Comparison of ENCODE assay signal across 24 cellular contexts in genomic region chr11:106326087-106326486, GRCh38.
"Had no signal": no experiment of that assay in that cellular context is flagged by ENCODE, and none has a peak within 500 bp of the region (broad histone marks: within the 10 kb centered on the region; RNA-seq: fewer than 3 reads in every experiment).

No MANE protein-coding gene starts in this region.

- H3K27me3 ChIP-seq: colonic mucosa, dorsolateral prefrontal cortex, esophagus muscularis mucosa, esophagus squamous epithelium, foreskin keratinocyte, gastrocnemius medialis, gastroesophageal sphincter, heart left ventricle, heart right ventricle had no signal

- H3K4me3 ChIP-seq: colonic mucosa, coronary artery, dorsolateral prefrontal cortex, esophagus muscularis mucosa, esophagus squamous epithelium, gastrocnemius medialis, gastroesophageal sphincter, heart left ventricle, heart right ventricle had no signal

- H3K27ac Mint-ChIP-seq: dendritic cell treated with granulocyte-macrophage colony-stimulating factor and Interleukin-4, amounts not matched to agents 40 ng/mL and 50 ng/mL, for 4 days; effector memory CD8-positive, alpha-beta T cell; endodermal cell had no signal

- H3K27me3 Mint-ChIP-seq: dendritic cell treated with granulocyte-macrophage colony-stimulating factor and Interleukin-4, amounts not matched to agents 40 ng/mL and 50 ng/mL, for 4 days; effector memory CD8-positive, alpha-beta T cell had no signal

- H3K4me1 ChIP-seq: colonic mucosa, esophagus muscularis mucosa, esophagus squamous epithelium, foreskin keratinocyte, gastrocnemius medialis, gastroesophageal sphincter, heart left ventricle, heart right ventricle had no signal

- H3K4me3 Mint-ChIP-seq: dendritic cell treated with granulocyte-macrophage colony-stimulating factor and Interleukin-4, amounts not matched to agents 40 ng/mL and 50 ng/mL, for 4 days; effector memory CD8-positive, alpha-beta T cell; endodermal cell had no signal

- H3K36me3 ChIP-seq: colonic mucosa, esophagus muscularis mucosa, esophagus squamous epithelium, gastrocnemius medialis, gastroesophageal sphincter, heart left ventricle, heart right ventricle had no signal

- ATAC-seq: effector memory CD8-positive, alpha-beta T cell; esophagus mucosa; foreskin keratinocyte; gastrocnemius medialis; gastroesophageal sphincter; heart left ventricle; heart right ventricle had no signal

- DNase-seq: colonic mucosa; cortex of kidney; dermis blood vessel endothelial cell; effector CD4-positive, alpha-beta T cell; effector CD8-positive, alpha-beta T cell; effector memory CD4-positive, alpha-beta T cell; effector memory CD8-positive, alpha-beta T cell; endodermal cell; erythroblast; esophagus squamous epithelium; foreskin fibroblast; foreskin keratinocyte; foreskin melanocyte; gastrocnemius medialis; glutamatergic neuron; heart left ventricle; heart right ventricle had no signal

- H3K27ac ChIP-seq: colonic mucosa, coronary artery, dorsolateral prefrontal cortex, epithelial cell of prostate, esophagus muscularis mucosa, esophagus squamous epithelium, foreskin keratinocyte, gastrocnemius medialis, gastroesophageal sphincter, heart left ventricle, heart right ventricle had no signal

- H3K9me3 ChIP-seq: colonic mucosa, esophagus muscularis mucosa, esophagus squamous epithelium, gastrocnemius medialis, gastroesophageal sphincter, heart right ventricle had no signal
